ENCODE assay signal across 1 cellular context in genomic region chr1:173531069-173531693, GRCh38.
TF ChIP-seq lines count a peak whose summit lies in the region.

No MANE protein-coding gene starts in this region.

TF ChIP-seq in SK-N-SH, 30 proteins besides CTCF, POLR2A, EP300 and RAD21 (continued from another document):
- TF ChIP-seq YY1 (IDR thresholded peaks at IDR 0.05; ENCODE audit: low read depth) (no peak), POLR2AphosphoS5 (IDR thresholded peaks at IDR 0.05; ENCODE audit: low read depth, low read length) (no peak), SIN3A (IDR thresholded peaks at IDR 0.05; ENCODE audit: borderline replicate concordance, low read depth, low read length) (no peak)
